ENCODE assay signal across 1 cellular context in the genomic region with DNA sequence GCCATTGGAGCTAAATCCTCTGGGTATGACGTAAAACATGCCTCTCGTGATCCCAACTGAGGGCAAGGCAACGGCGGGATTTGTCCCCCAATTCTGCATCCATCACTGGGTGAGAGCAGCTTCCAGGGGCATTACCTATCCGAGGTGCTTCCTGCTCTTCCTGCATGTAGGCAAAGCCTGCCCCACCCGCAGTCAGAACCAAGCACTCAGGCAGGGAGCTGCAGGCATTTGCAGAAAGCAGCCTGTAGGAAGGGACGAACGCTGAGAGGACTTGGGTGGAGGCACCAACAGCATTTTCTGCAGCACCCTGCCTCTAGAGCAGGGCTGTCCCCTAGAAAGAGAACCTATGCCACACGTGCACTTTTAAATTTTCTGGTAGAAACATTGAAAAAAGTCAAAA.
TF ChIP-seq lines count a peak whose summit lies in the region.

No MANE protein-coding gene starts in this region.

TF ChIP-seq in HepG2, 621 proteins besides CTCF, POLR2A, EP300 and RAD21:
- no peak for TF ChIP-seq ZNF530 (CRISPR knock-in tag; IDR thresholded peaks at IDR 0.05; ENCODE audit: low read depth)
- no peak for TF ChIP-seq ZC3H4 (CRISPR knock-in tag; IDR thresholded peaks at IDR 0.05; ENCODE audit: borderline replicate concordance)
- TF ChIP-seq, protein P1, sequence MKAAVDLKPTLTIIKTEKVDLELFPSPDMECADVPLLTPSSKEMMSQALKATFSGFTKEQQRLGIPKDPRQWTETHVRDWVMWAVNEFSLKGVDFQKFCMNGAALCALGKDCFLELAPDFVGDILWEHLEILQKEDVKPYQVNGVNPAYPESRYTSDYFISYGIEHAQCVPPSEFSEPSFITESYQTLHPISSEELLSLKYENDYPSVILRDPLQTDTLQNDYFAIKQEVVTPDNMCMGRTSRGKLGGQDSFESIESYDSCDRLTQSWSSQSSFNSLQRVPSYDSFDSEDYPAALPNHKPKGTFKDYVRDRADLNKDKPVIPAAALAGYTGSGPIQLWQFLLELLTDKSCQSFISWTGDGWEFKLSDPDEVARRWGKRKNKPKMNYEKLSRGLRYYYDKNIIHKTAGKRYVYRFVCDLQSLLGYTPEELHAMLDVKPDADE (CRISPR knock-in tag; IDR thresholded peaks at IDR 0.05), result no peak
- no peak for TF ChIP-seq SOX5 (CRISPR knock-in tag; IDR thresholded peaks at IDR 0.05; ENCODE audit: borderline replicate concordance)
- TF ChIP-seq, protein P2, sequence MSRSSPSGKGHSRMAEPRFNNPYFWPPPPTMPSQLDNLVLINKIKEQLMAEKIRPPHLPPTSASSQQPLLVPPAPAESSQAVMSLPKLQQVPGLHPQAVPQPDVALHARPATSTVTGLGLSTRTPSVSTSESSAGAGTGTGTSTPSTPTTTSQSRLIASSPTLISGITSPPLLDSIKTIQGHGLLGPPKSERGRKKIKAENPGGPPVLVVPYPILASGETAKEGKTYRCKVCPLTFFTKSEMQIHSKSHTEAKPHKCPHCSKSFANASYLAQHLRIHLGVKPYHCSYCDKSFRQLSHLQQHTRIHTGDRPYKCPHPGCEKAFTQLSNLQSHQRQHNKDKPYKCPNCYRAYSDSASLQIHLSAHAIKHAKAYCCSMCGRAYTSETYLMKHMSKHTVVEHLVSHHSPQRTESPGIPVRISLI (CRISPR knock-in tag; IDR thresholded peaks at IDR 0.05; ENCODE audit: borderline replicate concordance), result no peak
- no peak for TF ChIP-seq ZNF790 (CRISPR knock-in tag; IDR thresholded peaks at IDR 0.05; ENCODE audit: borderline replicate concordance)
- TF ChIP-seq ZNF83 (CRISPR knock-in tag; IDR thresholded peaks at IDR 0.05; ENCODE audit: borderline replicate concordance), result no peak
- TF ChIP-seq, protein P3, sequence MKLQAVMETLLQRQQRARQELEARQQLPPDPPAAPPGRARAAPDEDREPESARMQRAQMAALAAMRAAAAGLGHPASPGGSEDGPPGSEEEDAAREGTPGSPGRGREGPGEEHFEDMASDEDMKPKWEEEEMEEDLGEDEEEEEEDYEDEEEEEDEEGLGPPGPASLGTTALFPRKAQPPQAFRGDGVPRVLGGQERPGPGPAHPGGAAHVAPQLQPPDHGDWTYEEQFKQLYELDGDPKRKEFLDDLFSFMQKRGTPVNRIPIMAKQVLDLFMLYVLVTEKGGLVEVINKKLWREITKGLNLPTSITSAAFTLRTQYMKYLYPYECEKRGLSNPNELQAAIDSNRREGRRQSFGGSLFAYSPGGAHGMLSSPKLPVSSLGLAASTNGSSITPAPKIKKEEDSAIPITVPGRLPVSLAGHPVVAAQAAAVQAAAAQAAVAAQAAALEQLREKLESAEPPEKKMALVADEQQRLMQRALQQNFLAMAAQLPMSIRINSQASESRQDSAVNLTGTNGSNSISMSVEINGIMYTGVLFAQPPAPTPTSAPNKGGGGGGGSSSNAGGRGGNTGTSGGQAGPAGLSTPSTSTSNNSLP (IDR thresholded peaks at IDR 0.05; ENCODE audit: low read depth, low read length), result no peak
- TF ChIP-seq, protein P4, sequence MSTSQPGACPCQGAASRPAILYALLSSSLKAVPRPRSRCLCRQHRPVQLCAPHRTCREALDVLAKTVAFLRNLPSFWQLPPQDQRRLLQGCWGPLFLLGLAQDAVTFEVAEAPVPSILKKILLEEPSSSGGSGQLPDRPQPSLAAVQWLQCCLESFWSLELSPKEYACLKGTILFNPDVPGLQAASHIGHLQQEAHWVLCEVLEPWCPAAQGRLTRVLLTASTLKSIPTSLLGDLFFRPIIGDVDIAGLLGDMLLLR (CRISPR knock-in tag; IDR thresholded peaks at IDR 0.05), result no peak
- no peak for TF ChIP-seq ZNF333 (CRISPR knock-in tag; IDR thresholded peaks at IDR 0.05; ENCODE audit: borderline replicate concordance)
